ENCODE assay signal across 15 cellular contexts in genomic region chr6:167020211-167020610, GRCh38. TPM values are rescaled to one million over a fixed set of nuclear protein-coding genes. Genes with fewer than 3 reads are reported as not detected.
DNase-seq lines count a peak whose midpoint lies in the region; ATAC-seq lines count a peak whose summit lies in the region.
"Had no signal": no experiment of that assay in that cellular context is flagged by ENCODE, and none has a peak within 500 bp of the region (broad histone marks: within the 10 kb centered on the region; RNA-seq: fewer than 3 reads in every experiment).

No MANE protein-coding gene starts in this region.

- H3K36me3 ChIP-seq in BLaER1 (peaks cover 76% of the 10 kb centered on the region), aorta (ENCODE audit: control insufficient read depth in 1 of 2, insufficient read depth in 2 of 2, low read length in 1 of 2) (peaks cover 0 to 3% of the 10 kb centered on the region in 2 donors)

- H3K4me1 ChIP-seq in BLaER1 (peaks cover 7% of the 10 kb centered on the region), aorta (ENCODE audit: control insufficient read depth in 1 of 2, insufficient read depth in 2 of 2, low read length in 2 of 2) (no peaks in the 10 kb centered on the region)
- H3K4me1 ChIP-seq: esophagus squamous epithelium, right atrium auricular region, SJSA1 had no signal

- peak; percentile 71 for ATAC-seq in GM19023 (IDR thresholded peaks at IDR 0.05; ENCODE audit: unreplicated experiment)
- ATAC-seq in GM21786 (IDR thresholded peaks at IDR 0.05; ENCODE audit: unreplicated experiment): peak; percentile 98
- peak; percentile 70 for ATAC-seq in HG03280 (IDR thresholded peaks at IDR 0.05; ENCODE audit: unreplicated experiment)
- ATAC-seq in aorta (ENCODE audit: low FRiP score): no peak

- no peak overlapping the region for H3K4me3 ChIP-seq in BLaER1
- no peak overlapping the region for H3K4me3 ChIP-seq in aorta (ENCODE audit: low read length in 2 of 2)
- H3K4me3 ChIP-seq: cardiac muscle cell, esophagus squamous epithelium, right atrium auricular region, SJSA1 had no signal

- DNase-seq in NCI-H526 (lab: John Stamatoyannopoulos, UW) (no peak), SIG-M5 (lab: John Stamatoyannopoulos, UW) (no peak), activated gamma-delta T cell treated with Interleukin-2 at 50 U/mL for 16 hours (no peak), aorta (no peak)
- DNase-seq: DND-41, esophagus squamous epithelium, NCI-H774 had no signal

- 97 to 98% methylated on average over 3 of the region's 3 CpGs for WGBS in aorta, 2 donors

- no peaks in the 10 kb centered on the region for H3K27me3 ChIP-seq in BLaER1
- no peaks in the 10 kb centered on the region for H3K27me3 ChIP-seq in aorta (ENCODE audit: control insufficient read depth in 1 of 2, insufficient read depth in 2 of 2, low read length in 1 of 2)
- H3K27me3 ChIP-seq: cardiac muscle cell, esophagus squamous epithelium, right atrium auricular region, SJSA1 had no signal

- no peak overlapping the region for H3K9ac ChIP-seq in BLaER1

- no peak overlapping the region for H3K27ac ChIP-seq in BLaER1
- no peak overlapping the region for H3K27ac ChIP-seq in aorta (ENCODE audit: low read depth in 1 of 2, low read length in 2 of 2)
- H3K27ac ChIP-seq: cardiac muscle cell, esophagus squamous epithelium, HL-60, right atrium auricular region, SJSA1 had no signal

- no peaks in the 10 kb centered on the region for H3K9me3 ChIP-seq in BLaER1
- H3K9me3 ChIP-seq in aorta (ENCODE audit: control insufficient read depth, low read length): no peaks in the 10 kb centered on the region
- H3K9me3 ChIP-seq: esophagus squamous epithelium, right atrium auricular region, SJSA1 had no signal

- no peaks in the 10 kb centered on the region for H4K20me1 ChIP-seq in BLaER1

- intact Hi-C loops in aorta (cut with DNase I): no loop called here

- peak overlapping the region; percentile 17; the same call in 1 of the 2 replicates for H3K4me2 ChIP-seq in BLaER1

RNA-seq across cellular contexts. Expression of gene CEP43, which starts 21.0 kb away (rescaled TPM):
- 10 to 100 TPM in 1 of 2 donors, 1 to 10 TPM in 1; 8.4 to 13.6 TPM for total RNA-seq in aorta
- polyA plus RNA-seq in aorta: 1 to 10 TPM; 7.8 to 9.4 TPM
